Comparison of ENCODE assay signal across 22 cellular contexts in the genomic region with DNA sequence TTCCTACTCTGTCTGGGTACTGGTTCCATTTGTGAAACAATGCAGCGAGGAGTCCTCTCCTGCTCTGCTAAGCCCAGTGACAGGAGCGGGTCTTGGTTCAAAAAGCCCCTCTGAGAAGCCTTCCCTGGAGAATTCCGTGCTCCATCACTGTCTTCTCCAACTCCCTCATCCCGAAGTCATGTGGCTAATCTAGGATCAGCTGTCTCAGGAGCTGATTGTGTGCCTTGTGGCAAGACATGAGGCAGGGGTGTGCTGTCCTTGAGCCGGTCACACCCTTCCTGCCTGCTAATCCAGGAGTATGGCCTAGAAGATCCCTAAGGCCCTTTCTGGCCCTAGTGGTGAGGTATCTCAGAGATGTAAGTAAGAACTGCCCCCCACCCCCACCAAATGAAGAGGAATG.
"Had no signal": no experiment of that assay in that cellular context is flagged by ENCODE, and none has a peak within 500 bp of the region (broad histone marks: within the 10 kb centered on the region; RNA-seq: fewer than 3 reads in every experiment).

No MANE protein-coding gene starts in this region.

- H3K9me3 Mint-ChIP-seq: dendritic cell treated with granulocyte-macrophage colony-stimulating factor and Interleukin-4, amounts not matched to agents 40 ng/mL and 50 ng/mL, for 4 days; effector memory CD8-positive, alpha-beta T cell; endodermal cell had no signal

- H3K27ac ChIP-seq: colonic mucosa, coronary artery, dorsolateral prefrontal cortex, epithelial cell of prostate, esophagus muscularis mucosa, esophagus squamous epithelium, foreskin keratinocyte, gastrocnemius medialis, gastroesophageal sphincter, heart left ventricle had no signal

- H3K9me3 ChIP-seq: colonic mucosa, esophagus muscularis mucosa, esophagus squamous epithelium, gastrocnemius medialis, gastroesophageal sphincter, heart left ventricle had no signal

- DNase-seq: colonic mucosa; cortex of kidney; dermis blood vessel endothelial cell; dorsolateral prefrontal cortex; effector CD4-positive, alpha-beta T cell; effector CD8-positive, alpha-beta T cell; effector memory CD4-positive, alpha-beta T cell; effector memory CD8-positive, alpha-beta T cell; endodermal cell; esophagus squamous epithelium; foreskin fibroblast; foreskin keratinocyte; foreskin melanocyte; gastrocnemius medialis; glutamatergic neuron; head of caudate nucleus; heart left ventricle had no signal

- H3K27me3 ChIP-seq: colonic mucosa, dorsolateral prefrontal cortex, esophagus muscularis mucosa, esophagus squamous epithelium, foreskin keratinocyte, gastrocnemius medialis had no signal

- H3K4me1 ChIP-seq: colonic mucosa, esophagus muscularis mucosa, esophagus squamous epithelium, foreskin keratinocyte, gastrocnemius medialis, gastroesophageal sphincter, heart left ventricle had no signal

- H3K27ac Mint-ChIP-seq: dendritic cell treated with granulocyte-macrophage colony-stimulating factor and Interleukin-4, amounts not matched to agents 40 ng/mL and 50 ng/mL, for 4 days; effector memory CD8-positive, alpha-beta T cell; endodermal cell had no signal

- H3K36me3 ChIP-seq: colonic mucosa, esophagus muscularis mucosa, esophagus squamous epithelium, gastrocnemius medialis, gastroesophageal sphincter, heart left ventricle had no signal

- H3K4me3 Mint-ChIP-seq: dendritic cell treated with granulocyte-macrophage colony-stimulating factor and Interleukin-4, amounts not matched to agents 40 ng/mL and 50 ng/mL, for 4 days; effector memory CD8-positive, alpha-beta T cell; endodermal cell had no signal

- H3K27me3 Mint-ChIP-seq: effector memory CD8-positive, alpha-beta T cell had no signal

- H3K4me3 ChIP-seq: colonic mucosa, coronary artery, dorsolateral prefrontal cortex, esophagus muscularis mucosa, esophagus squamous epithelium, gastrocnemius medialis, gastroesophageal sphincter, heart left ventricle had no signal
